Comparison of ENCODE assay signal across 6 cellular contexts in the genomic region with DNA sequence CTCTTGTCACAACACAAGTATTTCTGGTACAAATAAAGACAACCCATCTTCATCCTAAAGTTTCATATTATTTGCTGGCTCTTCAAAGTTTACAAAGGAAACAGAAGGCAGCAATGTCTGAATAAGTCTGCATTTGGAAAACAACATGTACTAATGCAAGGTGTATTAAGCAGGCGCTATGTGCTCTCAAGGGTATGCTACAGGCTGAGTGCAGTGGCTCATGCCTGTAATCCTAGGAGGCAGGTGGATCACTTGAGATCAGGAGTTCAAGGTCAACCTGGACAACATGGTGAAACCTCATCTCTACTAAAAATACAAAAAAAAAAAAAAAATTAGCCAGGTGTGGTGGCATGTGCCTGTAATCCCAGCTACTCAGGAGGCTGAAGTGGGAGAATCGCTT. TPM values are rescaled to one million over a fixed set of nuclear protein-coding genes. Genes with fewer than 3 reads are reported as not detected.
A peak's percentile ranks its signal among the peaks of the same experiment; 100 is the strongest.
DNase-seq lines count a peak whose midpoint lies in the region; ATAC-seq and TF ChIP-seq lines count a peak whose summit lies in the region.
"Not testable (repeated sequence)": the region's sequence is repeated elsewhere in the genome, so short reads cannot be mapped to it uniquely, and the experiment has no call there.

No MANE protein-coding gene starts in this region.

- TF ChIP-seq CTCF in CD8-positive, alpha-beta T cell (IDR thresholded peaks at IDR 0.05); dorsolateral prefrontal cortex (IDR thresholded peaks at IDR 0.05 in 54 of 56, conservative IDR thresholded peaks at IDR 0.05 in 2 of 56; ENCODE audit: low read depth in 1 of 56, partially characterized antibody in 56 of 56): not testable (repeated sequence)

- H3K27ac ChIP-seq in CD8-positive, alpha-beta T cell (ENCODE audit: low read depth, low read length); trophoblast cell (ENCODE audit: low read depth, low read length): not testable (repeated sequence)
- H3K27ac ChIP-seq in dorsolateral prefrontal cortex = peak overlapping the region in 50 of 59 donors; percentile 0 to 99 (median 84)

- H2AK5ac ChIP-seq in trophoblast cell (ENCODE audit: low read length) = not testable (repeated sequence)

- POLR2A ChIA-PET in CD8-positive, alpha-beta T cell (lab: Charles Lee); activated CD4-positive, alpha-beta T cell treated with anti-CD3 and anti-CD28 coated beads for 36 hours (lab: Charles Lee): not testable (repeated sequence)
- POLR2A ChIA-PET in naive thymus-derived CD8-positive, alpha-beta T cell (lab: Charles Lee) = interaction anchor here (0.7 kb wide), 2 partner anchors 169 to 780 kb away, joined by 4 to 5 read pairs; no protein-coding TSS in a partner anchor

- peaks cover 56% of the 10 kb centered on the region for H3K4me1 Mint-ChIP-seq in CD8-positive, alpha-beta T cell (ENCODE audit: low read depth)
- H3K4me1 Mint-ChIP-seq in activated CD4-positive, alpha-beta T cell treated with anti-CD3 and anti-CD28 coated beads for 36 hours = peaks cover 44% of the 10 kb centered on the region
- peaks cover 51% of the 10 kb centered on the region for H3K4me1 Mint-ChIP-seq in activated naive CD8-positive, alpha-beta T cell (ENCODE audit: low read depth)
- peaks cover 16 to 65% (median 48%) of the 10 kb centered on the region in 4 donors for H3K4me1 Mint-ChIP-seq in naive thymus-derived CD8-positive, alpha-beta T cell

- H4K12ac ChIP-seq in trophoblast cell (ENCODE audit: low read depth, low read length) = not testable (repeated sequence)

- no CpG with 5 or more reads among the region's 2 CpGs for WGBS in trophoblast cell (ENCODE audit: extremely low coverage, insufficient coverage, insufficient read length)

- not testable (repeated sequence) for H3K14ac ChIP-seq in trophoblast cell (ENCODE audit: low read length)

- CTCF ChIA-PET in CD8-positive, alpha-beta T cell (lab: Charles Lee); activated CD4-positive, alpha-beta T cell treated with anti-CD3 and anti-CD28 coated beads for 36 hours (lab: Charles Lee): not testable (repeated sequence)

- not testable (repeated sequence) for H3K4me2 ChIP-seq in trophoblast cell (ENCODE audit: low read length)

- not testable (repeated sequence) for H4K8ac ChIP-seq in trophoblast cell (ENCODE audit: low read depth, low read length)

- H3K9ac ChIP-seq in trophoblast cell (ENCODE audit: low read length) = not testable (repeated sequence)

- not testable (repeated sequence) for H3K36me3 ChIP-seq in CD8-positive, alpha-beta T cell (ENCODE audit: insufficient read depth, low read length)
- peaks cover 9 to 13% of the 10 kb centered on the region in 2 experiments for H3K36me3 ChIP-seq in trophoblast cell (ENCODE audit: control insufficient read depth in 1 of 2, insufficient read depth in 2 of 2, low read length in 2 of 2)

- not testable (repeated sequence) for H4K91ac ChIP-seq in trophoblast cell (ENCODE audit: low read depth, low read length)

- not testable (repeated sequence) for H3K4me3 Mint-ChIP-seq in CD8-positive, alpha-beta T cell; activated CD4-positive, alpha-beta T cell treated with anti-CD3 and anti-CD28 coated beads for 36 hours; activated naive CD8-positive, alpha-beta T cell
- peak overlapping the region in 1 of 10 donors; percentile 10 for H3K4me3 Mint-ChIP-seq in naive thymus-derived CD8-positive, alpha-beta T cell

- H3K9me3 Mint-ChIP-seq in CD8-positive, alpha-beta T cell; activated CD4-positive, alpha-beta T cell treated with anti-CD3 and anti-CD28 coated beads for 36 hours (ENCODE audit: low read depth); activated naive CD8-positive, alpha-beta T cell (ENCODE audit: low read depth): not testable (repeated sequence)
- peaks cover 0 to 85% (median 0%) of the 10 kb centered on the region in 9 donors for H3K9me3 Mint-ChIP-seq in naive thymus-derived CD8-positive, alpha-beta T cell

- H3K4me1 ChIP-seq in CD8-positive, alpha-beta T cell (ENCODE audit: insufficient read depth, low read length); trophoblast cell (ENCODE audit: control insufficient read depth in 1 of 2, insufficient read depth in 2 of 2, low read length in 2 of 2): not testable (repeated sequence)

- H2BK5ac ChIP-seq in trophoblast cell (ENCODE audit: low read depth, low read length, poor library complexity) = not testable (repeated sequence)

- H3K4ac ChIP-seq in trophoblast cell (ENCODE audit: low read depth, low read length) = peak overlapping the region; percentile 89

- H2AFZ ChIP-seq in trophoblast cell (ENCODE audit: insufficient read depth, low read length, poor library complexity) = not testable (repeated sequence)

- H3K27ac Mint-ChIP-seq in CD8-positive, alpha-beta T cell = peak overlapping the region; percentile 24
- H3K27ac Mint-ChIP-seq in activated CD4-positive, alpha-beta T cell treated with anti-CD3 and anti-CD28 coated beads for 36 hours = peak overlapping the region; percentile 47
- peak overlapping the region; percentile 13 for H3K27ac Mint-ChIP-seq in activated naive CD8-positive, alpha-beta T cell
- H3K27ac Mint-ChIP-seq in naive thymus-derived CD8-positive, alpha-beta T cell = peak overlapping the region in 7 of 10 donors; percentile 24 to 74 (median 33)

- H2BK12ac ChIP-seq in trophoblast cell (ENCODE audit: low read length) = not testable (repeated sequence)

- not testable (repeated sequence) for H2BK120ac ChIP-seq in trophoblast cell (ENCODE audit: insufficient read depth, low read length, poor library complexity)

- H3K79me1 ChIP-seq in trophoblast cell (ENCODE audit: low read length) = not testable (repeated sequence)

- DNase-seq in CD8-positive, alpha-beta T cell; activated CD4-positive, alpha-beta T cell treated with anti-CD3 and anti-CD28 coated beads for 36 hours; dorsolateral prefrontal cortex; naive thymus-derived CD8-positive, alpha-beta T cell; trophoblast cell: not testable (repeated sequence)

- not testable (repeated sequence) for H3K18ac ChIP-seq in trophoblast cell (ENCODE audit: low read length)

- intact Hi-C loops in CD8-positive, alpha-beta T cell (cut with DNase I, micrococcal nuclease); activated CD4-positive, alpha-beta T cell treated with anti-CD3 and anti-CD28 coated beads for 36 hours (cut with DNase I, micrococcal nuclease); dorsolateral prefrontal cortex (cut with DNase I): not testable (repeated sequence)

- ATAC-seq in CD8-positive, alpha-beta T cell; activated CD4-positive, alpha-beta T cell treated with anti-CD3 and anti-CD28 coated beads for 36 hours; naive thymus-derived CD8-positive, alpha-beta T cell: not testable (repeated sequence)

- H3K36me3 Mint-ChIP-seq in CD8-positive, alpha-beta T cell = peaks cover 48% of the 10 kb centered on the region
- peaks cover 29% of the 10 kb centered on the region for H3K36me3 Mint-ChIP-seq in activated CD4-positive, alpha-beta T cell treated with anti-CD3 and anti-CD28 coated beads for 36 hours (ENCODE audit: low read depth)
- peaks cover 14% of the 10 kb centered on the region for H3K36me3 Mint-ChIP-seq in activated naive CD8-positive, alpha-beta T cell
- peaks cover 23 to 51% (median 29%) of the 10 kb centered on the region in 3 donors for H3K36me3 Mint-ChIP-seq in naive thymus-derived CD8-positive, alpha-beta T cell

- H3K4me3 ChIP-seq in CD8-positive, alpha-beta T cell (ENCODE audit: low read depth, low read length); dorsolateral prefrontal cortex; trophoblast cell (ENCODE audit: low read depth, low read length): not testable (repeated sequence)

- not testable (repeated sequence) for H3K79me2 ChIP-seq in trophoblast cell (ENCODE audit: control insufficient read depth, insufficient read depth, low read length, poor library complexity)

- H3K23ac ChIP-seq in trophoblast cell (ENCODE audit: low read length) = not testable (repeated sequence)

- not testable (repeated sequence) for H3K9me3 ChIP-seq in CD8-positive, alpha-beta T cell (ENCODE audit: low read length); trophoblast cell (ENCODE audit: insufficient read depth, low read depth, low read length)

- H3K27me3 ChIP-seq in CD8-positive, alpha-beta T cell (ENCODE audit: insufficient read depth, low read length); dorsolateral prefrontal cortex; trophoblast cell (ENCODE audit: insufficient read depth, low read length): not testable (repeated sequence)

- H3K27me3 Mint-ChIP-seq in CD8-positive, alpha-beta T cell (ENCODE audit: low read depth); activated CD4-positive, alpha-beta T cell treated with anti-CD3 and anti-CD28 coated beads for 36 hours; activated naive CD8-positive, alpha-beta T cell; naive thymus-derived CD8-positive, alpha-beta T cell: not testable (repeated sequence)

RNA-seq across cellular contexts. Expression of gene ZNF708, which starts 16.4 kb away (rescaled TPM):
- total RNA-seq in CD8-positive, alpha-beta T cell = 10 to 100 TPM; 23.7 to 24.7 TPM
- total RNA-seq in activated CD4-positive, alpha-beta T cell treated with anti-CD3 and anti-CD28 coated beads for 36 hours = 10 to 100 TPM; 11.7 to 11.8 TPM
- total RNA-seq in dorsolateral prefrontal cortex = 100 to 1,000 TPM in 5 of 120 experiments, 10 to 100 TPM in 115; 19.1 to 168 (median 46.2) TPM
- total RNA-seq in naive thymus-derived CD8-positive, alpha-beta T cell = 10 to 100 TPM; 45.6 to 47.8 TPM
- polyA plus RNA-seq in naive thymus-derived CD8-positive, alpha-beta T cell = 10 to 100 TPM; 11.8 to 15.1 (median 14.0) TPM
- polyA plus RNA-seq in trophoblast cell (2013) = 12.7 and 12.9 TPM in 2 replicates

RNA-seq across cellular contexts. Expression of gene ZNF738, which starts 46.0 kb away (rescaled TPM):
- 1 to 10 TPM; 5.6 to 6.3 TPM for total RNA-seq in CD8-positive, alpha-beta T cell
- 10 to 100 TPM; 15.8 to 19.5 TPM for total RNA-seq in activated CD4-positive, alpha-beta T cell treated with anti-CD3 and anti-CD28 coated beads for 36 hours
- 10 to 100 TPM in 78 of 120 experiments, 1 to 10 TPM in 42; 3.9 to 28.7 (median 11.3) TPM for total RNA-seq in dorsolateral prefrontal cortex
- total RNA-seq in naive thymus-derived CD8-positive, alpha-beta T cell = 10 to 100 TPM in 1 of 2 experiments, 1 to 10 TPM in 1; 9.8 to 12.4 TPM
- 1 to 10 TPM; 3.9 to 4.1 (median 3.9) TPM for polyA plus RNA-seq in naive thymus-derived CD8-positive, alpha-beta T cell
- 31.9 and 33.4 TPM in 2 replicates for polyA plus RNA-seq in trophoblast cell (2013)
